In genomic region chr4:148041606-148042324, GRCh38 we compare ENCODE assay signal across 15 cellular contexts.
A peak's percentile ranks its signal among the peaks of the same experiment; 100 is the strongest.
DNase-seq lines count a peak whose midpoint lies in the region; ATAC-seq, FAIRE-seq and TF ChIP-seq lines count a peak whose summit lies in the region.
"Had no signal": no experiment of that assay in that cellular context is flagged by ENCODE, and none has a peak within 500 bp of the region (broad histone marks: within the 10 kb centered on the region; RNA-seq: fewer than 3 reads in every experiment).

No MANE protein-coding gene starts in this region.

- H4K12ac ChIP-seq in trophoblast cell (ENCODE audit: low read depth, low read length), result no peak overlapping the region

- intact Hi-C loops in mucosa of descending colon (cut with DNase I, micrococcal nuclease), result no loop called here

- DNase-seq in GM19239 (ENCODE audit: insufficient read length, low spot score) (no peak), mucosa of descending colon (peak in 1 of 3 donors; percentile 32), small intestine (peak; percentile 62), trophoblast cell (no peak), putamen (ENCODE audit: low spot score) (no peak), activated T-cell treated with anti-CD3 and anti-CD28 coated beads for 4 hours (no peak)
- DNase-seq: 8988T; Calu3; CD8-positive, alpha-beta T cell; DMS79 treated with DMSO at 0.1 percent for 48 hours; GF-D8; H9 had no signal

- peaks cover 10% of the 10 kb centered on the region for H3K4me1 ChIP-seq in mucosa of descending colon (ENCODE audit: low read depth)
- no peaks in the 10 kb centered on the region for H3K4me1 ChIP-seq in small intestine (ENCODE audit: control insufficient read depth in 2 of 2, insufficient read depth in 1 of 2, low read depth in 1 of 2, low read length in 1 of 2)
- H3K4me1 ChIP-seq in trophoblast cell (ENCODE audit: control insufficient read depth in 1 of 2, insufficient read depth in 2 of 2, low read length in 2 of 2), result no peaks in the 10 kb centered on the region

- H3K23ac ChIP-seq in trophoblast cell (ENCODE audit: low read length), result no peak overlapping the region

- 47 to 69% (median 60%) methylated on average over 7 of the region's 7 CpGs for WGBS in small intestine, 3 donors
- no CpG with 5 or more reads among the region's 7 CpGs for WGBS in trophoblast cell (ENCODE audit: extremely low coverage, insufficient coverage, insufficient read length)

- H3K14ac ChIP-seq in trophoblast cell (ENCODE audit: low read length), result no peak overlapping the region

- no peak overlapping the region for H3K4ac ChIP-seq in trophoblast cell (ENCODE audit: low read depth, low read length)

- H4K91ac ChIP-seq in trophoblast cell (ENCODE audit: low read depth, low read length), result no peak overlapping the region

- no peak for TF ChIP-seq CTCF in mucosa of descending colon (IDR thresholded peaks at IDR 0.05)

- no peak overlapping the region for H3K9ac ChIP-seq in trophoblast cell (ENCODE audit: low read length)
- H3K9ac ChIP-seq: BLaER1 treated with 17β-estradiol and CSF1 and Interleukin-3, amounts not matched to agents 10 nM and 100 nM had no signal

- H3K27me3 ChIP-seq in small intestine (ENCODE audit: control insufficient read depth in 2 of 2, insufficient read depth in 2 of 2, low read length in 2 of 2) (no peaks in the 10 kb centered on the region), trophoblast cell (ENCODE audit: insufficient read depth, low read length) (no peaks in the 10 kb centered on the region)
- H3K27me3 ChIP-seq: BLaER1 treated with 17β-estradiol and CSF1 and Interleukin-3, amounts not matched to agents 10 nM and 100 nM had no signal

- no peak overlapping the region for H3K4me2 ChIP-seq in trophoblast cell (ENCODE audit: low read length)

- no peak overlapping the region for H4K8ac ChIP-seq in trophoblast cell (ENCODE audit: low read depth, low read length)

- peak; percentile 40 for FAIRE-seq in GM19239 (lab: Jason Lieb, UNC)
- peak; percentile 86 for FAIRE-seq in endometrium (lab: Jason Lieb, UNC)
- FAIRE-seq in small intestine (lab: Jason Lieb, UNC), result no peak
- FAIRE-seq: H1 had no signal

- H2BK12ac ChIP-seq in trophoblast cell (ENCODE audit: low read length), result no peak overlapping the region

- ATAC-seq in mucosa of descending colon, result peak; percentile 92
- ATAC-seq: CD8-positive, alpha-beta T cell had no signal

- H3K79me1 ChIP-seq in trophoblast cell (ENCODE audit: low read length), result no peaks in the 10 kb centered on the region

- H3K79me2 ChIP-seq in trophoblast cell (ENCODE audit: control insufficient read depth, insufficient read depth, low read length, poor library complexity), result no peaks in the 10 kb centered on the region

- H2AK5ac ChIP-seq in trophoblast cell (ENCODE audit: low read length), result no peak overlapping the region

- H3K9me3 ChIP-seq in mucosa of descending colon (no peaks in the 10 kb centered on the region), small intestine (ENCODE audit: control insufficient read depth, low read depth) (no peaks in the 10 kb centered on the region), trophoblast cell (ENCODE audit: insufficient read depth, low read depth, low read length) (peaks cover 2% of the 10 kb centered on the region)

- no peak overlapping the region for H2BK120ac ChIP-seq in trophoblast cell (ENCODE audit: insufficient read depth, low read length, poor library complexity)

- H3K4me3 ChIP-seq in mucosa of descending colon (no peak overlapping the region), small intestine (ENCODE audit: low read depth in 1 of 2, low read length in 2 of 2) (no peak overlapping the region), trophoblast cell (ENCODE audit: low read depth, low read length) (no peak overlapping the region)
- H3K4me3 ChIP-seq: BLaER1 treated with 17β-estradiol and CSF1 and Interleukin-3, amounts not matched to agents 10 nM and 100 nM had no signal

- H3K18ac ChIP-seq in trophoblast cell (ENCODE audit: low read length), result no peak overlapping the region

- H2BK5ac ChIP-seq in trophoblast cell (ENCODE audit: low read depth, low read length, poor library complexity), result no peak overlapping the region

- H3K36me3 ChIP-seq in mucosa of descending colon (ENCODE audit: low read depth), result no peaks in the 10 kb centered on the region
- H3K36me3 ChIP-seq in small intestine (ENCODE audit: control insufficient read depth in 2 of 2, insufficient read depth in 2 of 2, low read length in 2 of 2), result no peaks in the 10 kb centered on the region
- H3K36me3 ChIP-seq in trophoblast cell (ENCODE audit: control insufficient read depth in 1 of 2, insufficient read depth in 2 of 2, low read length in 2 of 2), result peaks cover 0 to under 1% of the 10 kb centered on the region in 2 experiments

- no peak overlapping the region for H3K27ac ChIP-seq in small intestine (ENCODE audit: low read depth in 1 of 2, low read length in 1 of 2)
- no peak overlapping the region for H3K27ac ChIP-seq in trophoblast cell (ENCODE audit: low read depth, low read length)
- H3K27ac ChIP-seq: BLaER1 treated with 17β-estradiol and CSF1 and Interleukin-3, amounts not matched to agents 10 nM and 100 nM had no signal

- no peak overlapping the region for H2AFZ ChIP-seq in trophoblast cell (ENCODE audit: insufficient read depth, low read length, poor library complexity)
